Comparison of ENCODE assay signal across 22 cellular contexts in the genomic region with DNA sequence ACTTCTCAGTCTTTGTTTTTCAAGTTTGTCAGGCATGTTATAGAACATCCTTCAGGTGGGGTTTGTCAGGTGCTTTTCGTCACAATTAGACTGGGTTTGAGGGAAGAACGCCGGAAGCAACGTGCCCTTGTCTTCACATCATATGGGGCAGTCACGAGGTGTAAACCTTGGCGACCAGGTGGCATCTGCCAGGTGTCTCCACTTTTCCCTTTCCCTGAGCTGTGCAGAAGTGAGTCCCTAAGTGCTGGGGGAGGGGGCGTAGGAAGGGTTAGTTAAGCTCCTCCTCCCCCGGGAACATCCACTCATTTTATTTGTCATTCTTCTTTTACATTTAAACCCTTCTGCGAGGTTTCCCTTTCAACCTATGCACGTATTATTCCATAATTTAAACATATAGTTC. TPM values are rescaled to one million over a fixed set of nuclear protein-coding genes. Genes with fewer than 3 reads are reported as not detected.
DNase-seq lines count a peak whose midpoint lies in the region; TF ChIP-seq lines count a peak whose summit lies in the region.
"Had no signal": no experiment of that assay in that cellular context is flagged by ENCODE, and none has a peak within 500 bp of the region (broad histone marks: within the 10 kb centered on the region; RNA-seq: fewer than 3 reads in every experiment).

No MANE protein-coding gene starts in this region.

- peaks cover 4% of the 10 kb centered on the region for H3K27me3 ChIP-seq in neuron (ENCODE audit: insufficient read depth, low read length)
- H3K27me3 ChIP-seq: ovary had no signal

- DNase-seq in DMS53 (lab: John Stamatoyannopoulos, UW) (peak; percentile 90), NCI-H146 treated with DMSO at 0.1 percent for 48 hours (lab: John Stamatoyannopoulos, UW; ENCODE audit: unreplicated experiment) (peak; percentile 48), chondrocyte (ENCODE audit: low spot score) (peak; percentile 35), SW480 (ENCODE audit: low spot score) (no peak), NAMALWA (ENCODE audit: low spot score) (no peak)
- no peak for DNase-seq in activated naive CD8-positive, alpha-beta T cell treated with anti-CD3 and anti-CD28 coated beads for 36 hours
- DNase-seq: activated naive CD8-positive, alpha-beta T cell treated with anti-CD3 and anti-CD28 coated beads, Interleukin-2, amount 10 ng/mL, durations not matched to agents 7 days and 5 days; Calu3; dorsolateral prefrontal cortex; kidney glomerular epithelial cell; NCI-H1436 treated with DMSO at 0.1 percent for 48 hours; right cardiac atrium; SHP77 treated with DMSO at 0.1 percent for 48 hours; stimulated activated CD4-positive, alpha-beta T cell treated with anti-CD3 and anti-CD28 coated beads, Interleukin-4, amount 100 ng/mL, for 24 hours; stimulated activated naive B cell treated with anti-CD40 and anti-IgM and Interleukin-4, amounts not matched to agents 10 μg/mL and 1 μg/mL and 100 μg/mL, for 72 hours; T1000 had no signal

- H3K36me3 Mint-ChIP-seq in chondrocyte (ENCODE audit: low read depth) = no peaks in the 10 kb centered on the region
- no peaks in the 10 kb centered on the region for H3K36me3 Mint-ChIP-seq in activated naive CD8-positive, alpha-beta T cell treated with anti-CD3 and anti-CD28 coated beads for 36 hours
- H3K36me3 Mint-ChIP-seq: activated naive CD8-positive, alpha-beta T cell treated with anti-CD3 and anti-CD28 coated beads, Interleukin-2, amount 10 ng/mL, durations not matched to agents 7 days and 5 days; stimulated activated naive B cell treated with anti-CD40 and anti-IgM and Interleukin-4, amounts not matched to agents 10 μg/mL and 1 μg/mL and 100 μg/mL, for 72 hours had no signal

- H2AFZ ChIP-seq in neuron (ENCODE audit: low read depth, low read length) = peak overlapping the region; percentile 33

- no peak overlapping the region for H3K4me3 Mint-ChIP-seq in chondrocyte (ENCODE audit: unreplicated experiment)
- no peak overlapping the region for H3K4me3 Mint-ChIP-seq in activated naive CD8-positive, alpha-beta T cell treated with anti-CD3 and anti-CD28 coated beads for 36 hours
- H3K4me3 Mint-ChIP-seq: activated naive CD8-positive, alpha-beta T cell treated with anti-CD3 and anti-CD28 coated beads, Interleukin-2, amount 10 ng/mL, durations not matched to agents 7 days and 5 days; activated T-helper 17 cell treated with anti-CD3 and anti-CD28 coated beads, Interleukin-2, amount 50 U/mL, for 72 hours; stimulated activated naive B cell treated with anti-CD40 and anti-IgM and Interleukin-4, amounts not matched to agents 10 μg/mL and 1 μg/mL and 100 μg/mL, for 72 hours; WTC11 had no signal

- H3K4me3 ChIP-seq in neuron (ENCODE audit: low read length) = no peak overlapping the region
- H3K4me3 ChIP-seq: ovary had no signal

- no peaks in the 10 kb centered on the region for H3K36me3 ChIP-seq in neuron (ENCODE audit: insufficient read depth, low read length)
- H3K36me3 ChIP-seq: ovary had no signal

- peaks cover 14% of the 10 kb centered on the region for H3K4me1 Mint-ChIP-seq in chondrocyte (ENCODE audit: low read depth)
- H3K4me1 Mint-ChIP-seq in activated naive CD8-positive, alpha-beta T cell treated with anti-CD3 and anti-CD28 coated beads for 36 hours = peaks cover 5% of the 10 kb centered on the region
- H3K4me1 Mint-ChIP-seq: activated naive CD8-positive, alpha-beta T cell treated with anti-CD3 and anti-CD28 coated beads, Interleukin-2, amount 10 ng/mL, durations not matched to agents 7 days and 5 days; activated T-helper 17 cell treated with anti-CD3 and anti-CD28 coated beads, Interleukin-2, amount 50 U/mL, for 72 hours; stimulated activated naive B cell treated with anti-CD40 and anti-IgM and Interleukin-4, amounts not matched to agents 10 μg/mL and 1 μg/mL and 100 μg/mL, for 72 hours had no signal

- no peak for TF ChIP-seq CTCF in chondrocyte (IDR thresholded peaks at IDR 0.05)

- peaks cover 12% of the 10 kb centered on the region for H3K4me1 ChIP-seq in neuron (ENCODE audit: insufficient read depth, low read length)

- peak overlapping the region; percentile 49 for H3K27ac Mint-ChIP-seq in chondrocyte (ENCODE audit: unreplicated experiment)
- no peak overlapping the region for H3K27ac Mint-ChIP-seq in activated naive CD8-positive, alpha-beta T cell treated with anti-CD3 and anti-CD28 coated beads for 36 hours
- H3K27ac Mint-ChIP-seq: activated naive CD8-positive, alpha-beta T cell treated with anti-CD3 and anti-CD28 coated beads, Interleukin-2, amount 10 ng/mL, durations not matched to agents 7 days and 5 days; activated T-helper 17 cell treated with anti-CD3 and anti-CD28 coated beads, Interleukin-2, amount 50 U/mL, for 72 hours; stimulated activated naive B cell treated with anti-CD40 and anti-IgM and Interleukin-4, amounts not matched to agents 10 μg/mL and 1 μg/mL and 100 μg/mL, for 72 hours; WTC11 had no signal

- no peaks in the 10 kb centered on the region for H3K9me3 ChIP-seq in neuron (ENCODE audit: low read length)
- H3K9me3 ChIP-seq: ovary had no signal

- H3K9me3 Mint-ChIP-seq in chondrocyte (ENCODE audit: low read depth) = peaks cover 8% of the 10 kb centered on the region
- H3K9me3 Mint-ChIP-seq in activated naive CD8-positive, alpha-beta T cell treated with anti-CD3 and anti-CD28 coated beads for 36 hours = peaks cover 3% of the 10 kb centered on the region

- H3K27me3 Mint-ChIP-seq in chondrocyte (ENCODE audit: low read depth) = peaks cover 41% of the 10 kb centered on the region
- peaks cover 30% of the 10 kb centered on the region for H3K27me3 Mint-ChIP-seq in activated naive CD8-positive, alpha-beta T cell treated with anti-CD3 and anti-CD28 coated beads for 36 hours

RNA-seq across cellular contexts. Expression of a gene that starts 58.1 kb away (rescaled TPM):
- total RNA-seq in chondrocyte = 0.19 to 0.40 TPM (median 0.31 TPM) in 3 replicates
- total RNA-seq in activated naive CD8-positive, alpha-beta T cell treated with anti-CD3 and anti-CD28 coated beads for 36 hours = not detected
- total RNA-seq: activated naive CD8-positive, alpha-beta T cell treated with anti-CD3 and anti-CD28 coated beads, Interleukin-2, amount 10 ng/mL, durations not matched to agents 7 days and 5 days; activated T-helper 17 cell treated with anti-CD3 and anti-CD28 coated beads, Interleukin-2, amount 50 U/mL, for 72 hours; Calu3; HepG2; myocyte had no signal

Comparison
In these comparisons a context has a peak if more than half of its experiments do, and no peak if none do; other contexts are left out.
1. DNase-seq: peak in DMS53 (single experiment), NCI-H146 treated with DMSO at 0.1 percent for 48 hours (single experiment) and chondrocyte (single experiment); none in SW480 (single experiment), NAMALWA (single experiment) and activated naive CD8-positive, alpha-beta T cell treated with anti-CD3 and anti-CD28 coated beads for 36 hours (single experiment).